17 cellular contexts compared by ENCODE assay signal in the genomic region with DNA sequence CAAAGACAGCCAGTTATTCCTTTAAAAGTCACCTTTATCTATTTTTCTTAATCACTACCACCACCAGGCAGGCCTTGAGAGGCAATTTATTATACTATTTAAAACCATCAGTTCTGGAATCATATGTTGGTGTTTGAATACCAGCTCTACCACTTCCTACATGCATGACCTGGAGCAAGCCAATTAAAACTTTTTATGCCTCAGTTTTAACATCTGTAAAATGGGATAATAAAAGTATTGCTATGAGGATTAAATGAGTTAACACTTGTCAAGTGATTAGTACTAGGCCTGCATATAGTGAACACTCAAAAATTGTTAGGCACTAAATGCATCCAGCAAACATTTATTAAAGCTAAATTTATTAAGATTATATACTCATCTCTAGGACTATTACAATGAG. TPM values are rescaled to one million over a fixed set of nuclear protein-coding genes. Genes with fewer than 3 reads are reported as not detected.
DNase-seq lines count a peak whose midpoint lies in the region; ATAC-seq, FAIRE-seq and TF ChIP-seq lines count a peak whose summit lies in the region.
"Had no signal": no experiment of that assay in that cellular context is flagged by ENCODE, and none has a peak within 500 bp of the region (broad histone marks: within the 10 kb centered on the region; RNA-seq: fewer than 3 reads in every experiment).

No MANE protein-coding gene starts in this region.

- H2AFZ ChIP-seq in HepG2 (ENCODE audit: low read length) (no peak overlapping the region), K562 (ENCODE audit: low read depth, low read length) (no peak overlapping the region), osteoblast (ENCODE audit: low read length) (no peak overlapping the region)

- TF ChIP-seq POLR2A in HepG2 (IDR thresholded peaks at IDR 0.05; ENCODE audit: insufficient read depth in 1 of 2, low read depth in 2 of 2, low read length in 2 of 2) (no peak), right lobe of liver (IDR thresholded peaks at IDR 0.05) (no peak), K562 (conservative IDR thresholded peaks at IDR 0.05) (no peak), transverse colon (IDR thresholded peaks at IDR 0.05) (no peak)

- H4K20me1 ChIP-seq in HepG2 (ENCODE audit: insufficient read depth, low read length) (no peaks in the 10 kb centered on the region), K562 (replicated peaks; ENCODE audit: control insufficient read depth, insufficient read depth, low read length) (no peaks in the 10 kb centered on the region), osteoblast (ENCODE audit: insufficient read depth, low read length) (no peaks in the 10 kb centered on the region)
- H4K20me1 ChIP-seq: BLaER1 had no signal

- TF ChIP-seq CTCF in HepG2 (CRISPR knock-in tag; IDR thresholded peaks at IDR 0.05) (no peak), right lobe of liver (IDR thresholded peaks at IDR 0.05) (no peak), K562 (IDR thresholded peaks at IDR 0.05 in 2 of 3, conservative IDR thresholded peaks at IDR 0.05 in 1 of 3; ENCODE audit: insufficient read depth in 2 of 3, low read depth in 1 of 3, low read length in 3 of 3) (no peak), osteoblast (IDR thresholded peaks at IDR 0.05; ENCODE audit: extremely low read depth, low read depth, low read length) (no peak), transverse colon (IDR thresholded peaks at IDR 0.05) (no peak), tibial artery (IDR thresholded peaks at IDR 0.05) (no peak)

- peaks cover 52% of the 10 kb centered on the region for H3K4me1 ChIP-seq in HepG2 (ENCODE audit: insufficient read depth, low read length)
- no peaks in the 10 kb centered on the region for H3K4me1 ChIP-seq in right lobe of liver
- H3K4me1 ChIP-seq in K562 (replicated peaks in 1 of 2; ENCODE audit: control insufficient read depth in 2 of 2, insufficient read depth in 2 of 2, low read length in 2 of 2): no peaks in the 10 kb centered on the region
- peaks cover 14% of the 10 kb centered on the region for H3K4me1 ChIP-seq in osteoblast (ENCODE audit: insufficient read depth, low read length)
- no peaks in the 10 kb centered on the region for H3K4me1 ChIP-seq in transverse colon
- H3K4me1 ChIP-seq in tibial artery: no peaks in the 10 kb centered on the region
- H3K4me1 ChIP-seq: BLaER1 had no signal

- H3K9ac ChIP-seq in HepG2 (ENCODE audit: insufficient read depth, low read depth, low read length) (no peak overlapping the region), K562 (ENCODE audit: insufficient read depth in 1 of 2, low read depth in 2 of 2, low read length in 2 of 2) (no peak overlapping the region)
- H3K9ac ChIP-seq: BLaER1 had no signal

- no peaks in the 10 kb centered on the region for H3K9me3 ChIP-seq in HepG2 (ENCODE audit: low read length)
- no peaks in the 10 kb centered on the region for H3K9me3 ChIP-seq in right lobe of liver
- no peaks in the 10 kb centered on the region for H3K9me3 ChIP-seq in K562 (replicated peaks; ENCODE audit: control insufficient read depth, insufficient read depth, low read depth, low read length)
- H3K9me3 ChIP-seq in osteoblast (ENCODE audit: low read depth, low read length): no peaks in the 10 kb centered on the region
- no peaks in the 10 kb centered on the region for H3K9me3 ChIP-seq in transverse colon
- no peaks in the 10 kb centered on the region for H3K9me3 ChIP-seq in tibial artery
- H3K9me3 ChIP-seq: BLaER1 had no signal

- H3K4me2 ChIP-seq in HepG2 (ENCODE audit: low read depth, low read length) (no peak overlapping the region), K562 (ENCODE audit: insufficient read depth, low read length) (no peak overlapping the region), osteoblast (ENCODE audit: insufficient read depth, low read length) (no peak overlapping the region)
- H3K4me2 ChIP-seq: BLaER1 had no signal

- ATAC-seq in HepG2: no peak
- ATAC-seq in right lobe of liver: no peak
- no peak for ATAC-seq in K562
- no peak for ATAC-seq in HG02642 (IDR thresholded peaks at IDR 0.05; ENCODE audit: poor library complexity, unreplicated experiment)
- ATAC-seq: HCT116 had no signal

- no peak for DNase-seq in HepG2 (ENCODE audit: low spot score)
- no peak for DNase-seq in right lobe of liver
- no peak for DNase-seq in K562 (ENCODE audit: extremely low read depth in 1 of 4, low spot score in 3 of 4)
- no peak for DNase-seq in osteoblast (ENCODE audit: insufficient read length, low spot score, missing footprints)
- DNase-seq in transverse colon: no peak
- no peak for DNase-seq in tibial artery
- DNase-seq in substantia nigra (lab: John Stamatoyannopoulos, UW): no peak
- DNase-seq: Calu3; CD8-positive, alpha-beta memory T cell; DMS 273 treated with DMSO at 0.1 percent for 48 hours had no signal

- TF ChIP-seq RAD21 in HepG2 (CRISPR knock-in tag; IDR thresholded peaks at IDR 0.05): no peak
- no peak for TF ChIP-seq RAD21 in K562 (CRISPR knock-in tag; conservative IDR thresholded peaks at IDR 0.05 in 1 of 2, IDR thresholded peaks at IDR 0.05 in 1 of 2)

- POLR2A ChIA-PET in HepG2 (lab: Yijun Ruan, JAX) (interaction anchor here (1.7 to 2.3 kb wide), 2 partner anchors 17 to 44 kb away, joined by 7 to 9 read pairs; no protein-coding TSS in a partner anchor), K562 (lab: Yijun Ruan, JAX) (interaction anchor here (2.2 kb wide), 1 partner anchor 16 kb away, joined by 7 read pairs; no protein-coding TSS in a partner anchor)

- no TSS peak for BruUV-seq in HepG2 (replicated peaks; lab: Mats Ljungman, UMichigan)
- BruUV-seq in K562 (replicated peaks; lab: Mats Ljungman, UMichigan): no TSS peak

- H3K36me3 ChIP-seq in HepG2 (replicated peaks in 1 of 2; ENCODE audit: control insufficient read depth in 1 of 2, insufficient read depth in 2 of 2, low read length in 2 of 2): no peaks in the 10 kb centered on the region
- no peaks in the 10 kb centered on the region for H3K36me3 ChIP-seq in right lobe of liver
- no peaks in the 10 kb centered on the region for H3K36me3 ChIP-seq in K562 (ENCODE audit: control insufficient read depth, insufficient read depth, low read length)
- no peaks in the 10 kb centered on the region for H3K36me3 ChIP-seq in osteoblast (ENCODE audit: insufficient read depth, low read length)
- no peaks in the 10 kb centered on the region for H3K36me3 ChIP-seq in transverse colon
- no peaks in the 10 kb centered on the region for H3K36me3 ChIP-seq in tibial artery
- H3K36me3 ChIP-seq: BLaER1 had no signal

- no peak overlapping the region for H3K4me3 ChIP-seq in HepG2 (replicated peaks in 1 of 3; ENCODE audit: insufficient read depth in 1 of 3, low read depth in 2 of 3, low read length in 3 of 3)
- H3K4me3 ChIP-seq in right lobe of liver: no peak overlapping the region
- no peak overlapping the region for H3K4me3 ChIP-seq in K562
- no peak overlapping the region for H3K4me3 ChIP-seq in osteoblast (ENCODE audit: insufficient read depth, low read length)
- H3K4me3 ChIP-seq in transverse colon: no peak overlapping the region
- no peak overlapping the region for H3K4me3 ChIP-seq in tibial artery
- H3K4me3 ChIP-seq: BLaER1 had no signal

- in situ Hi-C loops in HepG2 (cut with HindIII; ENCODE audit: extremely low pct_ligation_motif_present, low pct_unique_long_range_greater_than_20kb) (no loop called here), K562 (cut with MboI) (no loop called here), transverse colon (cut with MboI; ENCODE audit: low pct_ligation_motif_present in 1 of 4, low pct_unique_long_range_greater_than_20kb in 1 of 4, low sequenced_read_pairs in 3 of 4) (no loop called here)

- intact Hi-C loops in HepG2 (cut with micrococcal nuclease; ENCODE audit: unreplicated experiment): no loop called here
- intact Hi-C loops in right lobe of liver (cut with DNase I): no loop called here
- intact Hi-C loops in K562 (cut with micrococcal nuclease): no loop called here
- intact Hi-C loops in transverse colon (cut with DNase I; ENCODE audit: low total_unique reads): no loop called here
- intact Hi-C loops in tibial artery (cut with DNase I; ENCODE audit: low total_unique reads): no loop called here

- CTCF ChIA-PET in HepG2 (lab: Yijun Ruan, JAX; ENCODE audit: low intra/inter-chr PET ratio, low total read pairs) (no interaction called here), K562 (lab: Yijun Ruan, JAX; ENCODE audit: low intra/inter-chr PET ratio) (no interaction called here)

- TF ChIP-seq EP300 in HepG2 (IDR thresholded peaks at IDR 0.05; ENCODE audit: low read depth in 2 of 2, low read length in 2 of 2): no peak
- no peak for TF ChIP-seq EP300 in HepG2 (CRISPR knock-in tag; IDR thresholded peaks at IDR 0.05; ENCODE audit: borderline replicate concordance)
- no peak for TF ChIP-seq EP300 in K562 (IDR thresholded peaks at IDR 0.05; ENCODE audit: low read length)
- no peak for TF ChIP-seq EP300 in transverse colon (IDR thresholded peaks at IDR 0.05; ENCODE audit: low read depth)

- H3K79me2 ChIP-seq in HepG2 (ENCODE audit: insufficient read depth, low read length) (no peaks in the 10 kb centered on the region), K562 (ENCODE audit: control insufficient read depth, insufficient read depth, low read length) (no peaks in the 10 kb centered on the region), osteoblast (ENCODE audit: insufficient read depth, low read length) (no peaks in the 10 kb centered on the region)

- FAIRE-seq in HepG2 (lab: Jason Lieb, UNC) (no peak), K562 (lab: Jason Lieb, UNC) (no peak)

- no peaks in the 10 kb centered on the region for H3K27me3 ChIP-seq in HepG2 (ENCODE audit: control insufficient read depth in 1 of 2, insufficient read depth in 2 of 2, low read length in 2 of 2)
- no peaks in the 10 kb centered on the region for H3K27me3 ChIP-seq in right lobe of liver
- H3K27me3 ChIP-seq in K562 (ENCODE audit: control insufficient read depth in 2 of 2, insufficient read depth in 2 of 2, low read length in 2 of 2): peaks cover 0 to 5% of the 10 kb centered on the region in 2 experiments; a peak in 1 of 5 replicates
- H3K27me3 ChIP-seq in osteoblast (ENCODE audit: insufficient read depth, low read length): no peaks in the 10 kb centered on the region
- no peaks in the 10 kb centered on the region for H3K27me3 ChIP-seq in transverse colon
- H3K27me3 ChIP-seq in tibial artery: no peaks in the 10 kb centered on the region
- H3K27me3 ChIP-seq: BLaER1 had no signal

- H3K9me1 ChIP-seq in K562 (ENCODE audit: control insufficient read depth, insufficient read depth, low read length): no peaks in the 10 kb centered on the region

- H3K27ac ChIP-seq in HepG2 (ENCODE audit: extremely low read length, insufficient read depth, low read length): no peak overlapping the region
- H3K27ac ChIP-seq in right lobe of liver: no peak overlapping the region
- H3K27ac ChIP-seq in K562 (ENCODE audit: extremely low read depth, low read depth, low read length): no peak overlapping the region
- peak overlapping the region; percentile 81 for H3K27ac ChIP-seq in osteoblast (ENCODE audit: low read depth, low read length)
- H3K27ac ChIP-seq in transverse colon: peak overlapping the region in 3 of 4 donors; percentile 4 to 60 (median 49)
- no peak overlapping the region for H3K27ac ChIP-seq in tibial artery
- no peak overlapping the region for H3K27ac ChIP-seq in substantia nigra (ENCODE audit: low read depth, low read length, poor library complexity, severe bottlenecking)
- H3K27ac ChIP-seq: 22Rv1, BLaER1 had no signal

RNA-seq across cellular contexts. Expression of a gene that starts 49.2 kb away (rescaled TPM):
- total RNA-seq in HepG2 (2016; rRNA removed; fragmentation: Illumina TruSeq; extraction: Trizol) (not detected in 2 replicates), right lobe of liver (1 to 10 TPM; 2.7 to 6.3 (median 3.9) TPM), K562 (2014; rRNA removed) (0.08 TPM in 1 of 2 replicates, not detected in the other), K562 (2014; rRNA removed; fragmentation: Illumina TruSeq; extraction: Trizol) (0.26 TPM in 1 of 2 replicates, not detected in the other), K562 (2015; rRNA removed; fragmentation: Illumina TruSeq; extraction: Trizol) (0.19 and 0.33 TPM in 2 replicates), K562 (2021) (not detected in 2 replicates), osteoblast (not detected in 2 replicates), transverse colon (1 to 10 TPM in 2 of 4 donors, not detected in 2; 2.9 to 5.7 TPM)
- total RNA-seq in HepG2 (2016; cell fraction: cytosol; rRNA removed; fragmentation: Illumina TruSeq; extraction: Trizol; ENCODE audit: low read depth): not detected in 2 replicates
- not detected in 2 replicates for total RNA-seq in HepG2 (2016; cell fraction: insoluble cytoplasmic fraction; rRNA removed; fragmentation: Illumina TruSeq; extraction: Trizol)
- total RNA-seq in HepG2 (2016; cell fraction: membrane; rRNA removed; fragmentation: Illumina TruSeq; extraction: Trizol): not detected in 2 replicates
- not detected in 2 replicates for total RNA-seq in HepG2 (2016; cell fraction: nucleus; rRNA removed; fragmentation: Illumina TruSeq; extraction: Trizol)
- polyA plus RNA-seq in HepG2 (2011; rRNA removed) (0.09 TPM in 1 of 2 replicates, not detected in the other), K562 (2011; rRNA removed) (0.13 and 0.19 TPM in 2 replicates), K562 (2014; fragmentation: Illumina TruSeq; extraction: Trizol) (0.12 TPM in 2 replicates), K562 (2014; fragmentation: Nextera tagmentation; extraction: Ambion mirVana) (under 1 TPM; 0.20 to 0.35 TPM), K562 (2014; rRNA removed) (0.09 TPM in 1 of 2 replicates, not detected in the other)
- 0.04 TPM in 1 of 2 replicates, not detected in the other for polyA plus RNA-seq in HepG2 (2011; cell fraction: cytosol; rRNA removed)
- polyA plus RNA-seq in HepG2 (2011; cell fraction: nucleus; rRNA removed): not detected in 2 replicates
- polyA plus RNA-seq in HepG2 (2012): not detected in 2 replicates
- not detected in 2 replicates for polyA plus RNA-seq in HepG2 (2016; cell fraction: cytosol; fragmentation: Illumina TruSeq; extraction: Trizol; ENCODE audit: low read depth)
- polyA plus RNA-seq in HepG2 (2016; cell fraction: insoluble cytoplasmic fraction; fragmentation: Illumina TruSeq; extraction: Trizol; ENCODE audit: low read depth): not detected in 2 replicates
- not detected in 2 replicates for polyA plus RNA-seq in HepG2 (2016; cell fraction: membrane; fragmentation: Illumina TruSeq; extraction: Trizol; ENCODE audit: low read depth)
- not detected in 2 replicates for polyA plus RNA-seq in HepG2 (2016; cell fraction: nucleus; fragmentation: Illumina TruSeq; extraction: Trizol; ENCODE audit: insufficient read depth, low read depth)
- 0.44 TPM in 1 of 2 replicates, not detected in the other for polyA minus RNA-seq in HepG2 (2011; rRNA and poly(A)+ RNA removed; ENCODE audit: low replicate concordance)
- not detected in 2 replicates for polyA minus RNA-seq in HepG2 (2011; cell fraction: cytosol; rRNA and poly(A)+ RNA removed)
- polyA minus RNA-seq in HepG2 (2011; cell fraction: nucleus; rRNA and poly(A)+ RNA removed): not detected in 2 replicates
- total RNA-seq in K562 (2011; cell fraction: chromatin; rRNA removed; ENCODE audit: low replicate concordance): not detected in 2 replicates
- not detected in 2 replicates for total RNA-seq in K562 (2011; cell fraction: nucleolus; rRNA removed)
- not detected in 2 replicates for total RNA-seq in K562 (2011; cell fraction: nucleoplasm; rRNA removed)
- polyA plus RNA-seq in K562 (2011; cell fraction: cytosol; rRNA removed): 0.04 and 0.09 TPM in 2 replicates
- polyA plus RNA-seq in K562 (2011; cell fraction: nucleus; rRNA removed): 0.18 TPM in 1 of 2 replicates, not detected in the other
- 0.43 and 0.48 TPM in 2 replicates for polyA plus RNA-seq in K562 (2012)
- 0.35 TPM in 1 of 2 replicates, not detected in the other for polyA minus RNA-seq in K562 (2011; rRNA and poly(A)+ RNA removed)
- polyA minus RNA-seq in K562 (2011; cell fraction: cytosol; rRNA and poly(A)+ RNA removed): not detected in 2 replicates
- not detected in 2 replicates for polyA minus RNA-seq in K562 (2011; cell fraction: nucleus; rRNA and poly(A)+ RNA removed)
- total RNA-seq: A673, Calu3, Daoy, HT1080 had no signal
- polyA plus RNA-seq: CD8-positive, alpha-beta memory T cell had no signal

RNA-seq across cellular contexts. Expression of a gene that starts 49.2 kb away (rescaled TPM):
- total RNA-seq in HepG2 (2016; rRNA removed; fragmentation: Illumina TruSeq; extraction: Trizol) (not detected in 2 replicates), right lobe of liver (1 to 10 TPM; 2.4 to 9.7 (median 5.8) TPM), K562 (2014; rRNA removed) (not detected in 2 replicates), K562 (2014; rRNA removed; fragmentation: Illumina TruSeq; extraction: Trizol) (not detected in 2 replicates), K562 (2015; rRNA removed; fragmentation: Illumina TruSeq; extraction: Trizol) (0.11 TPM in 1 of 2 replicates, not detected in the other), K562 (2021) (0.13 TPM in 1 of 2 replicates, not detected in the other), osteoblast (0.29 TPM in 1 of 2 replicates, not detected in the other), transverse colon (under 1 TPM in 2 of 4 donors, not detected in 2; 0.27 to 0.95 TPM)
- total RNA-seq in HepG2 (2016; cell fraction: cytosol; rRNA removed; fragmentation: Illumina TruSeq; extraction: Trizol; ENCODE audit: low read depth): not detected in 2 replicates
- not detected in 2 replicates for total RNA-seq in HepG2 (2016; cell fraction: insoluble cytoplasmic fraction; rRNA removed; fragmentation: Illumina TruSeq; extraction: Trizol)
- total RNA-seq in HepG2 (2016; cell fraction: membrane; rRNA removed; fragmentation: Illumina TruSeq; extraction: Trizol): not detected in 2 replicates
- not detected in 2 replicates for total RNA-seq in HepG2 (2016; cell fraction: nucleus; rRNA removed; fragmentation: Illumina TruSeq; extraction: Trizol)
- polyA plus RNA-seq in HepG2 (2011; rRNA removed) (not detected in 2 replicates), K562 (2011; rRNA removed) (not detected in 2 replicates), K562 (2014; fragmentation: Illumina TruSeq; extraction: Trizol) (not detected in 2 replicates), K562 (2014; fragmentation: Nextera tagmentation; extraction: Ambion mirVana) (under 1 TPM in 1 of 2 experiments, not detected in 1; 0.11 TPM), K562 (2014; rRNA removed) (not detected in 2 replicates)
- polyA plus RNA-seq in HepG2 (2011; cell fraction: cytosol; rRNA removed): 0.13 TPM in 1 of 2 replicates, not detected in the other
- polyA plus RNA-seq in HepG2 (2011; cell fraction: nucleus; rRNA removed): not detected in 2 replicates
- polyA plus RNA-seq in HepG2 (2012): not detected in 2 replicates
- polyA plus RNA-seq in HepG2 (2016; cell fraction: cytosol; fragmentation: Illumina TruSeq; extraction: Trizol; ENCODE audit: low read depth): not detected in 2 replicates
- not detected in 2 replicates for polyA plus RNA-seq in HepG2 (2016; cell fraction: insoluble cytoplasmic fraction; fragmentation: Illumina TruSeq; extraction: Trizol; ENCODE audit: low read depth)
- not detected in 2 replicates for polyA plus RNA-seq in HepG2 (2016; cell fraction: membrane; fragmentation: Illumina TruSeq; extraction: Trizol; ENCODE audit: low read depth)
- polyA plus RNA-seq in HepG2 (2016; cell fraction: nucleus; fragmentation: Illumina TruSeq; extraction: Trizol; ENCODE audit: insufficient read depth, low read depth): not detected in 2 replicates
- not detected in 2 replicates for polyA minus RNA-seq in HepG2 (2011; rRNA and poly(A)+ RNA removed; ENCODE audit: low replicate concordance)
- polyA minus RNA-seq in HepG2 (2011; cell fraction: cytosol; rRNA and poly(A)+ RNA removed): not detected in 2 replicates
- polyA minus RNA-seq in HepG2 (2011; cell fraction: nucleus; rRNA and poly(A)+ RNA removed): not detected in 2 replicates
- not detected in 2 replicates for total RNA-seq in K562 (2011; cell fraction: chromatin; rRNA removed; ENCODE audit: low replicate concordance)
- not detected in 2 replicates for total RNA-seq in K562 (2011; cell fraction: nucleolus; rRNA removed)
- not detected in 2 replicates for total RNA-seq in K562 (2011; cell fraction: nucleoplasm; rRNA removed)
- polyA plus RNA-seq in K562 (2011; cell fraction: cytosol; rRNA removed): not detected in 2 replicates
- polyA plus RNA-seq in K562 (2011; cell fraction: nucleus; rRNA removed): not detected in 2 replicates
- not detected in 2 replicates for polyA plus RNA-seq in K562 (2012)
- not detected in 2 replicates for polyA minus RNA-seq in K562 (2011; rRNA and poly(A)+ RNA removed)
- not detected in 2 replicates for polyA minus RNA-seq in K562 (2011; cell fraction: cytosol; rRNA and poly(A)+ RNA removed)
- polyA minus RNA-seq in K562 (2011; cell fraction: nucleus; rRNA and poly(A)+ RNA removed): not detected in 2 replicates
- total RNA-seq: A673, Calu3, Daoy, HT1080 had no signal
- polyA plus RNA-seq: CD8-positive, alpha-beta memory T cell had no signal

Comparison
In these comparisons a context has a peak if more than half of its experiments do, and no peak if none do; other contexts are left out.
1. H3K27ac ChIP-seq: peak in osteoblast (single experiment) and transverse colon (3 of 4); none in HepG2 (single experiment), right lobe of liver (0 of 3), K562 (single experiment), tibial artery (0 of 2) and substantia nigra (single experiment).